ENCODE assay signal across 20 cellular contexts in genomic region chr4:176273741-176274140, GRCh38. TPM values are rescaled to one million over a fixed set of nuclear protein-coding genes. Genes with fewer than 3 reads are reported as not detected.
"Had no signal": no experiment of that assay in that cellular context is flagged by ENCODE, and none has a peak within 500 bp of the region (broad histone marks: within the 10 kb centered on the region; RNA-seq: fewer than 3 reads in every experiment).

No MANE protein-coding gene starts in this region.

- H3K36me3 ChIP-seq: right lobe of liver had no signal

- H3K27ac ChIP-seq: right lobe of liver had no signal

- DNase-seq: activated CD4-positive, alpha-beta T cell treated with anti-CD3 and anti-CD28 coated beads, Interleukin-2, amount 10 ng/mL, durations not matched to agents 7 days and 5 days; activated CD8-positive, alpha-beta memory T cell treated with anti-CD3 and anti-CD28 coated beads, Interleukin-2, amount 50 U/mL, for 48 hours; activated gamma-delta T cell treated with Interleukin-2 at 50 U/mL for 16 hours; activated naive CD8-positive, alpha-beta T cell treated with anti-CD3 and anti-CD28 coated beads, Interleukin-2, amount 10 ng/mL, durations not matched to agents 7 days and 5 days; anterior cingulate cortex; cerebellar nuclear complex; dermis blood vessel endothelial cell; effector memory CD8-positive, alpha-beta T cell; right lobe of liver; stimulated activated CD4-positive, alpha-beta T cell treated with anti-CD3 and anti-CD28 coated beads, Interleukin-12 subunit alpha, Interleukin-12 subunit beta, amount 100 ng/mL, for 4 hours; stimulated activated CD4-positive, alpha-beta T cell treated with anti-CD3 and anti-CD28 coated beads, Interleukin-2, amount 100 ng/mL, for 24 hours; T-cell; T-helper 9 cell had no signal

- ATAC-seq: effector memory CD8-positive, alpha-beta T cell; right lobe of liver; stimulated activated effector memory CD8-positive, alpha-beta T cell treated with anti-CD3 and anti-CD28 coated beads, Interleukin-12 subunit alpha, Interleukin-12 subunit beta, amount 100 ng/mL, for 72 hours; T-cell had no signal

- H3K4me3 ChIP-seq: right lobe of liver had no signal

- H3K9me3 ChIP-seq: right lobe of liver had no signal

- H3K27me3 ChIP-seq: right lobe of liver had no signal

- H3K4me1 ChIP-seq: right lobe of liver had no signal

RNA-seq across cellular contexts. Expression of gene ASB5, which starts 4.7 kb away (rescaled TPM):
- total RNA-seq: activated CD4-positive, alpha-beta T cell treated with anti-CD3 and anti-CD28 coated beads, Interleukin-2, amount 10 ng/mL, durations not matched to agents 7 days and 5 days; activated naive CD8-positive, alpha-beta T cell treated with anti-CD3 and anti-CD28 coated beads, Interleukin-2, amount 10 ng/mL, durations not matched to agents 7 days and 5 days; dermis blood vessel endothelial cell; kidney epithelial cell; liver; mesenteric fat pad; omental fat pad; pulmonary artery endothelial cell; T-cell had no signal
- polyA plus RNA-seq: neural cell had no signal
